ENCODE assay signal across 14 cellular contexts in genomic region chr15:63981596-63982320, GRCh38.
"Had no signal": no experiment of that assay in that cellular context is flagged by ENCODE, and none has a peak within 500 bp of the region (broad histone marks: within the 10 kb centered on the region; RNA-seq: fewer than 3 reads in every experiment).

No MANE protein-coding gene starts in this region.

- ATAC-seq: activated naive CD8-positive, alpha-beta T cell treated with anti-CD3 and anti-CD28 coated beads, Interleukin-2, amount 50 U/mL, for 24 hours; T-cell had no signal

- H3K9me3 ChIP-seq: esophagus muscularis mucosa, transverse colon had no signal

- DNase-seq: activated naive CD4-positive, alpha-beta T cell treated with anti-CD3 and anti-CD28 coated beads for 36 hours; activated naive CD8-positive, alpha-beta T cell treated with anti-CD3 and anti-CD28 coated beads, Interleukin-2, amount 50 U/mL, for 24 hours; activated T-cell treated with anti-CD3 and anti-CD28 coated beads, Interleukin-2, amount 50 U/mL, for 1 hour; aorta; naive B cell; small intestine; stimulated activated CD4-positive, alpha-beta T cell treated with anti-CD3 and anti-CD28 coated beads, Interleukin-4, amount 100 ng/mL, for 4 hours; stimulated activated CD8-positive, alpha-beta memory T cell treated with anti-CD3 and anti-CD28 coated beads, Interleukin-4, amount 100 ng/mL, for 48 hours; stimulated activated naive CD4-positive, alpha-beta T cell treated with Interleukin-2 at 50 U/mL for 16 hours; substantia nigra; T-cell; T-helper 9 cell had no signal

- H3K4me3 ChIP-seq: esophagus muscularis mucosa, transverse colon had no signal

- FAIRE-seq: small intestine had no signal

- H3K27me3 ChIP-seq: esophagus muscularis mucosa, transverse colon had no signal

- H3K27ac ChIP-seq: esophagus muscularis mucosa, transverse colon had no signal

- H3K36me3 ChIP-seq: esophagus muscularis mucosa, transverse colon had no signal
